In the genomic region with DNA sequence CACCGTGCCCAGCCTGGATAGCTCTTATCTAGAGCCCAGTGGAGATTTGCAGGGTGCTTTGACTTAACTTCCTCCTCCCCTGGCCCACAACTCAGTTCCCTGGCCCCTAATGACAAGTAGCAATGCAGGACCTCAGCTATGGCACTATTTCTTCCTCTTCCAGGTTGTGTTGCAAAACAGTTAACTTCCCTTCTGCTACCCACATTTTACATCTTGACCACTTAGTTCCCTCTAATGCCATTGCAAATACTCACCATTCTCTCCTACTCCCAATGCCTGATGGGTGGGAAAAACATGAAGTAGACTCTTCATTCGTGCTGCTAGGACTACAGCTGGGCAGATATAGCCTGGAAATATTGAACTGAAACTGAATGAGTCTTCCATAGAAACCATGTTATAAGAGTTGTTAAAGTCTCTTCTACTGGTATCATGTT, we compare ENCODE assay signal across 14 cellular contexts. TPM values are rescaled to one million over a fixed set of nuclear protein-coding genes. Genes with fewer than 3 reads are reported as not detected.
DNase-seq lines count a peak whose midpoint lies in the region; ATAC-seq and TF ChIP-seq lines count a peak whose summit lies in the region.
"Had no signal": no experiment of that assay in that cellular context is flagged by ENCODE, and none has a peak within 500 bp of the region (broad histone marks: within the 10 kb centered on the region; RNA-seq: fewer than 3 reads in every experiment).

No MANE protein-coding gene starts in this region.

- no peaks in the 10 kb centered on the region for H3K9me3 ChIP-seq in right atrium auricular region
- H3K9me3 ChIP-seq in thoracic aorta, result no peaks in the 10 kb centered on the region
- H3K9me3 ChIP-seq: testis had no signal

- no peak for ATAC-seq in thoracic aorta (ENCODE audit: insufficient number of reproducible peaks, low FRiP score, low read depth)
- ATAC-seq in HG03280 (IDR thresholded peaks at IDR 0.05; ENCODE audit: unreplicated experiment), result no peak

- H3K36me3 ChIP-seq in right atrium auricular region (no peaks in the 10 kb centered on the region), thoracic aorta (no peaks in the 10 kb centered on the region), H7 (replicated peaks; ENCODE audit: control insufficient read depth, insufficient read depth, low read length) (no peaks in the 10 kb centered on the region)

- H3K27me3 ChIP-seq in right atrium auricular region (no peaks in the 10 kb centered on the region), thoracic aorta (replicated peaks; ENCODE audit: insufficient read depth) (no peaks in the 10 kb centered on the region), H7 (ENCODE audit: control insufficient read depth, insufficient read depth, low read length) (no peaks in the 10 kb centered on the region)
- H3K27me3 ChIP-seq: testis had no signal

- TF ChIP-seq CTCF in right atrium auricular region (IDR thresholded peaks at IDR 0.05), result no peak
- no peak for TF ChIP-seq CTCF in thoracic aorta (IDR thresholded peaks at IDR 0.05)

- H3K4me1 ChIP-seq in right atrium auricular region (peaks cover 0 to 39% of the 10 kb centered on the region in 2 donors), thoracic aorta (ENCODE audit: control insufficient read depth in 1 of 2, low read depth in 2 of 2) (peaks cover 24 to 47% of the 10 kb centered on the region in 2 donors)

- peak; percentile 16 for DNase-seq in NCI-H1694 treated with DMSO at 0.1 percent for 48 hours (lab: John Stamatoyannopoulos, UW)
- no peak for DNase-seq in NCI-H1694 (lab: John Stamatoyannopoulos, UW)
- peak; percentile 100 for DNase-seq in SKM-1 (lab: John Stamatoyannopoulos, UW; ENCODE audit: unreplicated experiment)
- no peak for DNase-seq in right atrium auricular region (ENCODE audit: low spot score)
- DNase-seq in thoracic aorta (ENCODE audit: low spot score), result no peak
- no peak for DNase-seq in stimulated activated CD4-positive, alpha-beta T cell treated with anti-CD3 and anti-CD28 coated beads, Interleukin-15, amount 100 ng/mL, for 24 hours
- no peak for DNase-seq in H7
- DNase-seq: activated CD4-positive, alpha-beta T cell treated with anti-CD3 and anti-CD28 coated beads, Interleukin-2, amount 50 U/mL, for 4 hours; effector memory CD4-positive, alpha-beta T cell; small intestine had no signal

- H3K27ac ChIP-seq in right atrium auricular region (peak overlapping the region; percentile 32 to 86), thoracic aorta (peak overlapping the region; percentile 67 to 75)
- H3K27ac ChIP-seq: 22Rv1, testis had no signal

- H3K4me3 ChIP-seq in right atrium auricular region, result no peak overlapping the region
- H3K4me3 ChIP-seq in thoracic aorta, result no peak overlapping the region
- no peak overlapping the region for H3K4me3 ChIP-seq in H7 (ENCODE audit: insufficient read depth, low read depth, low read length)
- H3K4me3 ChIP-seq: testis had no signal

RNA-seq across cellular contexts. Expression of a gene that starts 39.1 kb away (rescaled TPM):
- total RNA-seq in right atrium auricular region (10 to 100 TPM; 13.3 to 18.0 TPM), thoracic aorta (100 to 1,000 TPM; 163 to 242 TPM)
- not detected in 2 replicates for total RNA-seq in H7 (2014; rRNA removed; shearing (Covaris generic))
- total RNA-seq: astrocyte had no signal

Comparison
In these comparisons a context has a peak if more than half of its experiments do, and no peak if none do; other contexts are left out.
1. DNase-seq: peak in NCI-H1694 treated with DMSO at 0.1 percent for 48 hours (single experiment) and SKM-1 (single experiment); none in NCI-H1694 (single experiment), right atrium auricular region (single experiment), thoracic aorta (single experiment), stimulated activated CD4-positive, alpha-beta T cell treated with anti-CD3 and anti-CD28 coated beads, Interleukin-15, amount 100 ng/mL, for 24 hours (single experiment) and H7 (single experiment).
2. RNA of a gene that starts 39.1 kb away (total RNA-seq): 163 to 242 TPM in thoracic aorta and 13.3 to 18.0 TPM in right atrium auricular region; not detected in H7; every median in the first group is over 10 times any median in the second.